In genomic region chr22:49878206-49878605, GRCh38 we compare ENCODE assay signal across 23 cellular contexts.
"Had no signal": no experiment of that assay in that cellular context is flagged by ENCODE, and none has a peak within 500 bp of the region (broad histone marks: within the 10 kb centered on the region; RNA-seq: fewer than 3 reads in every experiment).

No MANE protein-coding gene starts in this region.

- H3K9me3 ChIP-seq: esophagus muscularis mucosa, gastroesophageal sphincter, heart left ventricle, left lung, neutrophil, pancreas, right lobe of liver, testis had no signal

- H3K27ac ChIP-seq: coronary artery, esophagus muscularis mucosa, foreskin keratinocyte, gastroesophageal sphincter, heart left ventricle, hepatocyte, left lung, neutrophil, pancreas, right lobe of liver, testis, tibial artery had no signal

- H3K27me3 Mint-ChIP-seq: stimulated activated memory B cell treated with anti-CD40 and anti-IgM and Interleukin-4, amounts not matched to agents 10 μg/mL and 1 μg/mL and 100 μg/mL, for 72 hours; type B pancreatic cell had no signal

- H3K27me3 ChIP-seq: esophagus muscularis mucosa, foreskin keratinocyte, gastroesophageal sphincter, heart left ventricle, hepatocyte, left lung, neutrophil, pancreas, right lobe of liver, testis, tibial artery had no signal

- H3K4me2 ChIP-seq: hepatocyte had no signal

- H3K36me3 Mint-ChIP-seq: natural killer cell had no signal

- DNase-seq: dermis blood vessel endothelial cell; effector memory CD4-positive, alpha-beta T cell; foreskin keratinocyte; heart left ventricle; left cardiac atrium; left lung; mesenchymal stem cell; midbrain; natural killer cell; pancreas; right lobe of liver; stimulated activated CD4-positive, alpha-beta T cell treated with anti-CD3 and anti-CD28 coated beads, Interleukin-4, amount 100 ng/mL, for 4 hours; stimulated activated naive CD8-positive, alpha-beta T cell treated with anti-CD3 and anti-CD28 coated beads, Interleukin-15, Interleukin-2, amounts not matched to agents 100 U/mL and 50 U/mL, for 24 hours; substantia nigra; testis; tibial artery had no signal

- H3K4me3 ChIP-seq: coronary artery, esophagus muscularis mucosa, gastroesophageal sphincter, heart left ventricle, hepatocyte, left lung, pancreas, right lobe of liver, testis, tibial artery had no signal

- H3K27ac Mint-ChIP-seq: natural killer cell; stimulated activated memory B cell treated with anti-CD40 and anti-IgM and Interleukin-4, amounts not matched to agents 10 μg/mL and 1 μg/mL and 100 μg/mL, for 72 hours; type B pancreatic cell had no signal

- H3K4me1 ChIP-seq: esophagus muscularis mucosa, foreskin keratinocyte, gastroesophageal sphincter, left lung, right lobe of liver, testis, tibial artery had no signal

- ATAC-seq: foreskin keratinocyte; gastroesophageal sphincter; heart left ventricle; left cardiac atrium; left lung; natural killer cell; pancreas; right lobe of liver; stimulated activated memory B cell treated with anti-CD40 and anti-IgM and Interleukin-4, amounts not matched to agents 10 μg/mL and 1 μg/mL and 100 μg/mL, for 72 hours; stimulated activated naive CD8-positive, alpha-beta T cell treated with anti-CD3 and anti-CD28 coated beads, Interleukin-15, Interleukin-2, amounts not matched to agents 100 U/mL and 50 U/mL, for 24 hours had no signal

- H3K36me3 ChIP-seq: neutrophil, pancreas, right lobe of liver had no signal

- H2AFZ ChIP-seq: hepatocyte had no signal

- H3K4me3 Mint-ChIP-seq: natural killer cell; stimulated activated memory B cell treated with anti-CD40 and anti-IgM and Interleukin-4, amounts not matched to agents 10 μg/mL and 1 μg/mL and 100 μg/mL, for 72 hours; type B pancreatic cell had no signal
